21 cellular contexts compared by ENCODE assay signal in genomic region chr14:77561881-77562280, GRCh38.
"Had no signal": no experiment of that assay in that cellular context is flagged by ENCODE, and none has a peak within 500 bp of the region (broad histone marks: within the 10 kb centered on the region; RNA-seq: fewer than 3 reads in every experiment).

No MANE protein-coding gene starts in this region.

- ATAC-seq: body of pancreas; gastrocnemius medialis; left ventricle myocardium superior; mucosa of descending colon; naive thymus-derived CD8-positive, alpha-beta T cell; sciatic nerve had no signal

- H3K9me3 Mint-ChIP-seq: activated B cell treated with CpG ODN at 0.5 μM for 24 hours; activated CD4-positive, alpha-beta memory T cell treated with anti-CD3 and anti-CD28 coated beads for 36 hours; activated naive CD8-positive, alpha-beta T cell treated with anti-CD3 and anti-CD28 coated beads for 36 hours; activated T-helper 1 cell treated with anti-CD3 and anti-CD28 coated beads, Interleukin-12 subunit alpha, Interleukin-12 subunit beta, Interleukin-2, Interleukin-4 antibody, amounts not matched to agents 30 ng/mL and 10 ng/mL and 1 ng/mL, durations not matched to agents 14 hours and 24 hours and 36 hours; naive thymus-derived CD8-positive, alpha-beta T cell had no signal

- H3K4me3 Mint-ChIP-seq: activated B cell treated with CpG ODN at 0.5 μM for 24 hours; activated CD4-positive, alpha-beta memory T cell treated with anti-CD3 and anti-CD28 coated beads for 36 hours; activated naive CD8-positive, alpha-beta T cell treated with anti-CD3 and anti-CD28 coated beads for 36 hours; activated T-helper 1 cell treated with anti-CD3 and anti-CD28 coated beads, Interleukin-12 subunit alpha, Interleukin-12 subunit beta, Interleukin-2, Interleukin-4 antibody, amounts not matched to agents 30 ng/mL and 10 ng/mL and 1 ng/mL, durations not matched to agents 14 hours and 24 hours and 36 hours; naive thymus-derived CD8-positive, alpha-beta T cell had no signal

- H3K4me3 ChIP-seq: body of pancreas, coronary artery, gastrocnemius medialis, mucosa of descending colon, tibial artery had no signal

- H3K27ac Mint-ChIP-seq: activated B cell treated with CpG ODN at 0.5 μM for 24 hours; activated CD4-positive, alpha-beta memory T cell treated with anti-CD3 and anti-CD28 coated beads for 36 hours; activated naive CD8-positive, alpha-beta T cell treated with anti-CD3 and anti-CD28 coated beads for 36 hours; activated T-helper 1 cell treated with anti-CD3 and anti-CD28 coated beads, Interleukin-12 subunit alpha, Interleukin-12 subunit beta, Interleukin-2, Interleukin-4 antibody, amounts not matched to agents 30 ng/mL and 10 ng/mL and 1 ng/mL, durations not matched to agents 14 hours and 24 hours and 36 hours had no signal

- H3K27ac ChIP-seq: body of pancreas, coronary artery, gastrocnemius medialis, neutrophil, tibial artery had no signal

- H3K27me3 Mint-ChIP-seq: activated B cell treated with CpG ODN at 0.5 μM for 24 hours; activated CD4-positive, alpha-beta memory T cell treated with anti-CD3 and anti-CD28 coated beads for 36 hours; activated naive CD8-positive, alpha-beta T cell treated with anti-CD3 and anti-CD28 coated beads for 36 hours; naive thymus-derived CD8-positive, alpha-beta T cell had no signal

- DNase-seq: activated B cell treated with CpG ODN at 0.5 μM for 24 hours; activated CD4-positive, alpha-beta memory T cell treated with anti-CD3 and anti-CD28 coated beads for 36 hours; activated CD4-positive, alpha-beta T cell treated with anti-CD3 and anti-CD28 coated beads for 4 hours; activated naive CD8-positive, alpha-beta T cell treated with anti-CD3 and anti-CD28 coated beads for 36 hours; activated T-cell treated with anti-CD3 and anti-CD28 coated beads for 4 hours; body of pancreas; caudate nucleus; effector CD4-positive, alpha-beta T cell; gastrocnemius medialis; head of caudate nucleus; left ventricle myocardium superior; mucosa of descending colon; naive thymus-derived CD8-positive, alpha-beta T cell; stimulated activated CD4-positive, alpha-beta T cell treated with anti-CD3 and anti-CD28 coated beads, Interleukin-1b, Interleukin-23, amount 100 ng/mL, for 48 hours; stimulated activated CD8-positive, alpha-beta memory T cell treated with anti-CD3 and anti-CD28 coated beads, Interleukin-4, amount 100 ng/mL, for 48 hours; stimulated activated naive CD4-positive, alpha-beta T cell treated with Interleukin-2 at 50 U/mL for 16 hours; tibial artery had no signal

- H3K9me3 ChIP-seq: body of pancreas, gastrocnemius medialis, mucosa of descending colon, neutrophil, tibial artery had no signal

- H3K4me1 ChIP-seq: body of pancreas, gastrocnemius medialis, tibial artery had no signal

- H3K27me3 ChIP-seq: body of pancreas, gastrocnemius medialis, neutrophil, tibial artery had no signal
